ENCODE assay signal across 24 cellular contexts in genomic region chr1:83734411-83734810, GRCh38.
"Had no signal": no experiment of that assay in that cellular context is flagged by ENCODE, and none has a peak within 500 bp of the region (broad histone marks: within the 10 kb centered on the region; RNA-seq: fewer than 3 reads in every experiment).

No MANE protein-coding gene starts in this region.

- DNase-seq: activated CD4-positive, alpha-beta memory T cell treated with anti-CD3 and anti-CD28 coated beads for 36 hours; activated CD4-positive, alpha-beta T cell treated with anti-CD3 and anti-CD28 coated beads, Interleukin-2, amount 10 ng/mL, durations not matched to agents 7 days and 5 days; activated CD4-positive, CD25-positive, alpha-beta regulatory T cell; activated CD8-positive, alpha-beta memory T cell treated with anti-CD3 and anti-CD28 coated beads for 24 hours; activated effector memory CD4-positive, alpha-beta T cell treated with anti-CD3 and anti-CD28 coated beads, Interleukin-2, amount 50 U/mL, for 16 hours; activated naive CD4-positive, alpha-beta T cell treated with Interleukin-2 at 50 U/mL for 16 hours; activated naive CD8-positive, alpha-beta T cell treated with anti-CD3 and anti-CD28 coated beads, Interleukin-2, amount 50 U/mL, for 24 hours; activated T-cell treated with anti-CD3 and anti-CD28 coated beads, Interleukin-2, amount 50 U/mL, for 4 hours; amniotic stem cell; body of pancreas; central memory CD4-positive, alpha-beta T cell; MG63; MV-4-11; NCI-H1105; NCI-H1436; NCI-H187; NCI-H2171 treated with DMSO at 0.1 percent for 48 hours; NCI-H226; NCI-H526 treated with DMSO at 0.1 percent for 48 hours; Peyer's patch; Right ventricle myocardium superior; SK-N-SH; T-helper 1 cell had no signal

- ATAC-seq: activated naive CD4-positive, alpha-beta T cell treated with anti-CD3 and anti-CD28 coated beads, Interleukin-2, amount 50 U/mL, for 72 hours; activated naive CD8-positive, alpha-beta T cell treated with anti-CD3 and anti-CD28 coated beads, Interleukin-2, amount 50 U/mL, for 24 hours; activated T-cell treated with anti-CD3 and anti-CD28 coated beads, Interleukin-2, amount 50 U/mL, for 4 hours; body of pancreas had no signal
